ENCODE assay signal across 14 cellular contexts in the genomic region with DNA sequence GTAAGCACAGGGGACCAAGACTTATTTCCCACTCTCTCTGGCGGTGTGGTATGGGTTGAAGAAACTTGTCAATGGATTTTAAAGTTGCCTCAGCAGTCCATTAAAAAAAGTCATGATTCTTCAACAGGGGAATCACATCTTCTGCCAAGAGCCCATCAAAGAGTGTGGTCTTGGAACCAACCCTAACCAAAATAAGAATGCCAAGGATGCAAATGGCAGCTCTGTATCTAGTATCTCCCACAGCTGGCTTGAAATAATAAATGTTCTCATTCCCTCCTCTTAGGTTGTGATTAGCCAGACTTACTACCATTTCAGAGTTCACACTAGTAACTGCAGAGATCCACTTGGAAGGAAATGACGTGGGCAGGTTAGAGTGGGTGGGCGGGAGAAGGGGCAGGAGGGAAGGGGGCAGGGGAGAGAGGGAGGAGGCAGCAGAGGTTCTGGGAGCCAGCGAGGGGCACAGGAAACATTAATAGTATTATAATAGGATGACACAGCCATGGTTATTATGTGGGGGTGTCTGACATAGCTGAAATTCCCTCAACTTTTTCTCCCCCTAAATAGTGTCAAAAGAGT. TPM values are rescaled to one million over a fixed set of nuclear protein-coding genes. Genes with fewer than 3 reads are reported as not detected.
DNase-seq lines count a peak whose midpoint lies in the region; ATAC-seq and TF ChIP-seq lines count a peak whose summit lies in the region.
"Had no signal": no experiment of that assay in that cellular context is flagged by ENCODE, and none has a peak within 500 bp of the region (broad histone marks: within the 10 kb centered on the region; RNA-seq: fewer than 3 reads in every experiment).

No MANE protein-coding gene starts in this region.

- intact Hi-C loops in A673 (cut with micrococcal nuclease; ENCODE audit: unreplicated experiment) (no loop called here), PC-9 (cut with micrococcal nuclease; ENCODE audit: unreplicated experiment) (no loop called here), aorta (cut with DNase I) (no loop called here)
- intact Hi-C loops in CD8-positive, alpha-beta T cell (cut with DNase I, micrococcal nuclease), result loop anchor here in 1 of 2 experiments (10.0 kb wide), 1 partner anchor 226 kb away; no protein-coding TSS in a partner anchor

- WGBS in aorta, 2 donors, result 67 to 68% methylated on average over 4 of the region's 4 CpGs

- POLR2A ChIA-PET in A673 (lab: Charles Lee; ENCODE audit: low non-redundant PET), result interaction anchor here (0.6 kb wide), 1 partner anchor 19 kb away, joined by 3 read pairs; no protein-coding TSS in a partner anchor
- POLR2A ChIA-PET in PC-9 (lab: Charles Lee; ENCODE audit: unreplicated experiment), result no interaction called here
- POLR2A ChIA-PET in CD8-positive, alpha-beta T cell (lab: Charles Lee), result interaction anchor here (0.7 to 0.9 kb wide), 2 partner anchors 10 to 37 kb away, joined by 3 to 4 read pairs; no protein-coding TSS in a partner anchor

- BruUV-seq in A673 (replicated peaks; lab: Mats Ljungman, UMichigan) (no TSS peak), PC-9 (replicated peaks; lab: Mats Ljungman, UMichigan) (no TSS peak)

- H3K4me2 ChIP-seq in PC-9, result peak overlapping the region; percentile 34

- H3K27me3 ChIP-seq in A673 (replicated peaks; ENCODE audit: insufficient read depth, low read depth, low read length, poor library complexity) (no peaks in the 10 kb centered on the region), PC-9 (ENCODE audit: insufficient read depth, low read depth) (no peaks in the 10 kb centered on the region), aorta (ENCODE audit: control insufficient read depth in 1 of 2, insufficient read depth in 2 of 2, low read length in 1 of 2) (no peaks in the 10 kb centered on the region)
- H3K27me3 ChIP-seq in CD8-positive, alpha-beta T cell (ENCODE audit: insufficient read depth, low read length), result no peaks in the 10 kb centered on the region

- peaks cover 82% of the 10 kb centered on the region for H3K4me1 ChIP-seq in A673 (ENCODE audit: insufficient read depth, low read length, poor library complexity, severe bottlenecking)
- H3K4me1 ChIP-seq in PC-9 (replicated peaks; ENCODE audit: insufficient read depth), result peaks cover 18% of the 10 kb centered on the region
- no peaks in the 10 kb centered on the region for H3K4me1 ChIP-seq in aorta (ENCODE audit: control insufficient read depth in 1 of 2, insufficient read depth in 2 of 2, low read length in 2 of 2)
- peaks cover 68% of the 10 kb centered on the region for H3K4me1 ChIP-seq in CD8-positive, alpha-beta T cell (ENCODE audit: insufficient read depth, low read length)

- DNase-seq in A673 (ENCODE audit: low spot score) (peak; percentile 91), PC-9 (no peak), fibroblast of gingiva (ENCODE audit: low read depth) (peak; percentile 16), neural crest cell (ENCODE audit: low read depth, low spot score) (no peak), HT-29 (ENCODE audit: low spot score) (no peak), aorta (no peak), erythroblast (lab: John Stamatoyannopoulos, UW) (no peak)
- DNase-seq in CD8-positive, alpha-beta T cell, result no peak
- DNase-seq: DMS53, Kasumi-1, NCI-H2029, NCI-H524, SIG-M5 had no signal

- H3K36me3 ChIP-seq in A673 (ENCODE audit: insufficient read depth, low read length, poor library complexity, severe bottlenecking) (peaks cover 2% of the 10 kb centered on the region), PC-9 (ENCODE audit: low read depth) (no peaks in the 10 kb centered on the region), aorta (ENCODE audit: control insufficient read depth in 1 of 2, insufficient read depth in 2 of 2, low read length in 1 of 2) (no peaks in the 10 kb centered on the region)
- no peaks in the 10 kb centered on the region for H3K36me3 ChIP-seq in CD8-positive, alpha-beta T cell (ENCODE audit: insufficient read depth, low read length)

- no peak for TF ChIP-seq CTCF in A673 (conservative IDR thresholded peaks at IDR 0.05; ENCODE audit: low read depth, low read length)
- TF ChIP-seq CTCF in PC-9 (conservative IDR thresholded peaks at IDR 0.05), result no peak
- TF ChIP-seq CTCF in neural crest cell (conservative IDR thresholded peaks at IDR 0.05), result no peak
- no peak for TF ChIP-seq CTCF in CD8-positive, alpha-beta T cell (IDR thresholded peaks at IDR 0.05)

- H3K4me3 Mint-ChIP-seq in neural crest cell, result peak overlapping the region; percentile 38
- H3K4me3 Mint-ChIP-seq in CD8-positive, alpha-beta T cell, result no peak overlapping the region

- ATAC-seq in aorta (ENCODE audit: low FRiP score), result no peak
- ATAC-seq in CD8-positive, alpha-beta T cell, result no peak
- ATAC-seq: GM12878 had no signal

- no peak for TF ChIP-seq POLR2A in erythroblast (IDR thresholded peaks at IDR 0.05; ENCODE audit: low read length)

- peaks cover 1% of the 10 kb centered on the region for H3K27me3 Mint-ChIP-seq in neural crest cell (ENCODE audit: low read depth)
- peaks cover 15% of the 10 kb centered on the region for H3K27me3 Mint-ChIP-seq in CD8-positive, alpha-beta T cell (ENCODE audit: low read depth)

- H3K9me3 ChIP-seq in A673 (ENCODE audit: low read depth, low read length, poor library complexity, severe bottlenecking) (no peaks in the 10 kb centered on the region), PC-9 (ENCODE audit: insufficient read depth, low read depth) (no peaks in the 10 kb centered on the region), aorta (ENCODE audit: control insufficient read depth, low read length) (no peaks in the 10 kb centered on the region)
- H3K9me3 ChIP-seq in CD8-positive, alpha-beta T cell (ENCODE audit: low read length), result no peaks in the 10 kb centered on the region

- H3K4me3 ChIP-seq in A673 (ENCODE audit: low read depth, low read length, poor library complexity, severe bottlenecking), result peak overlapping the region; percentile 14
- no peak overlapping the region for H3K4me3 ChIP-seq in PC-9
- no peak overlapping the region for H3K4me3 ChIP-seq in aorta (ENCODE audit: low read length in 2 of 2)
- no peak overlapping the region for H3K4me3 ChIP-seq in CD8-positive, alpha-beta T cell (ENCODE audit: low read depth, low read length)
- H3K4me3 ChIP-seq: GM12878 had no signal

- H3F3A ChIP-seq in PC-9 (ENCODE audit: insufficient read depth, low read depth), result peaks cover 2% of the 10 kb centered on the region; the same call in 1 of the 2 replicates

- no peaks in the 10 kb centered on the region for H3K9me3 Mint-ChIP-seq in neural crest cell
- no peaks in the 10 kb centered on the region for H3K9me3 Mint-ChIP-seq in CD8-positive, alpha-beta T cell

- no peaks in the 10 kb centered on the region for H4K20me1 ChIP-seq in PC-9 (ENCODE audit: insufficient read depth)

- H3K9me2 ChIP-seq in PC-9 (ENCODE audit: insufficient read depth), result no peaks in the 10 kb centered on the region

- H3K27ac Mint-ChIP-seq in neural crest cell (ENCODE audit: unreplicated experiment), result no peak overlapping the region
- H3K27ac Mint-ChIP-seq in CD8-positive, alpha-beta T cell, result no peak overlapping the region

- no peak overlapping the region for H2AFZ ChIP-seq in PC-9

- H3K4me1 Mint-ChIP-seq in neural crest cell, result peaks cover 88% of the 10 kb centered on the region
- H3K4me1 Mint-ChIP-seq in CD8-positive, alpha-beta T cell (ENCODE audit: low read depth), result peaks cover 75% of the 10 kb centered on the region

- H3K27ac ChIP-seq in A673 (ENCODE audit: low read depth, low read length, poor library complexity, severe bottlenecking) (peak overlapping the region; percentile 68), PC-9 (no peak overlapping the region), aorta (ENCODE audit: low read depth in 1 of 2, low read length in 2 of 2) (no peak overlapping the region)
- no peak overlapping the region for H3K27ac ChIP-seq in CD8-positive, alpha-beta T cell (ENCODE audit: low read depth, low read length)

- peaks cover 2% of the 10 kb centered on the region for H3K36me3 Mint-ChIP-seq in neural crest cell (ENCODE audit: low read depth)
- H3K36me3 Mint-ChIP-seq in CD8-positive, alpha-beta T cell, result peaks cover 2% of the 10 kb centered on the region

- peaks cover 17% of the 10 kb centered on the region for H3K79me2 ChIP-seq in PC-9 (ENCODE audit: low read depth)

- CTCF ChIA-PET in A673 (lab: Charles Lee), result no interaction called here
- CTCF ChIA-PET in PC-9 (lab: Charles Lee), result no interaction called here
- CTCF ChIA-PET in CD8-positive, alpha-beta T cell (lab: Charles Lee), result interaction anchor here (1.5 kb wide), 1 partner anchor 10 kb away, joined by 5 read pairs; no protein-coding TSS in a partner anchor

RNA-seq across cellular contexts. Expression of gene PTCH1, which starts 17.6 kb away (rescaled TPM):
- total RNA-seq in A673 (2021), result 32.6 and 36.5 TPM in 2 replicates
- total RNA-seq in PC-9 (2021), result 23.0 and 33.4 TPM in 2 replicates
- total RNA-seq in neural crest cell, result 70.8 and 75.6 TPM in 2 replicates
- total RNA-seq in HT-29 (2014; rRNA removed; shearing (Covaris generic)), result 5.9 and 6.6 TPM in 2 replicates
- 10 to 100 TPM in 1 of 2 donors, 1 to 10 TPM in 1; 9.0 to 36.0 TPM for total RNA-seq in aorta
- polyA plus RNA-seq in aorta, result 10 to 100 TPM in 1 of 2 donors, 1 to 10 TPM in 1; 5.1 to 11.0 TPM
- 10 to 100 TPM; 11.8 to 13.7 TPM for total RNA-seq in CD8-positive, alpha-beta T cell

Comparison
In these comparisons a context has a peak if more than half of its experiments do, and no peak if none do; other contexts are left out.
1. DNase-seq: peak in A673 (single experiment) and fibroblast of gingiva (single experiment); none in PC-9 (0 of 2), neural crest cell (single experiment), HT-29 (single experiment), aorta (0 of 2), CD8-positive, alpha-beta T cell (0 of 7) and erythroblast (0 of 2).